In the genomic region with DNA sequence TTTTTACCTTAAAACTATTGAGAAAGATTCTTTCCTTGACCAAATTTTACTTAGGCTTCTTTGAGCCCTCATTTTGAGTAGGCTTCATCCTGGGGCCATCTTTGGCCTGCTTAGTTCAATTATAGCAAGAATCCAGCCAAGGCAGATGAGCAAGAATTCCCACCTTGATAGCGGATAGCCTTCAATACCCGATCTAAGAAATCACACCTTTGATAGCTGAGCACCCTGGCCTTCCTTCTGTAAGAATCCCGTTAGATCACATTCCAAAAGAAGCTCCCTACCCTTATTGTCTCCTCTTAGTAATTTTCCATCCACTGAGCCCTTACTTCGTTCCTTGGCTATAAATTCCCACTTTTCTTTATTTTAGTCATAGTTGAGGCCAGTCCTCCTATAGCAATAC, we compare ENCODE assay signal across 33 cellular contexts.
"Had no signal": no experiment of that assay in that cellular context is flagged by ENCODE, and none has a peak within 500 bp of the region (broad histone marks: within the 10 kb centered on the region; RNA-seq: fewer than 3 reads in every experiment).

No MANE protein-coding gene starts in this region.

- H3K27me3 ChIP-seq: body of pancreas, esophagus muscularis mucosa, gastroesophageal sphincter had no signal

- H3K9me3 Mint-ChIP-seq: activated CD4-positive, alpha-beta T cell treated with anti-CD3 and anti-CD28 coated beads, Interleukin-2, amount 10 ng/mL, durations not matched to agents 24 days and 14 days; activated naive CD4-positive, alpha-beta T cell treated with anti-CD3 and anti-CD28 coated beads, Interleukin-2, amount 50 U/mL, for 72 hours; effector memory CD8-positive, alpha-beta T cell had no signal

- H3K9me3 ChIP-seq: body of pancreas, esophagus muscularis mucosa, gastroesophageal sphincter had no signal

- H3K4me1 Mint-ChIP-seq: activated CD4-positive, alpha-beta T cell treated with anti-CD3 and anti-CD28 coated beads for 36 hours; activated CD4-positive, alpha-beta T cell treated with anti-CD3 and anti-CD28 coated beads, Interleukin-2, amount 10 ng/mL, durations not matched to agents 24 days and 14 days; activated CD8-positive, alpha-beta memory T cell treated with anti-CD3 and anti-CD28 coated beads, Interleukin-2, amount 10 ng/mL, durations not matched to agents 7 days and 5 days; activated naive CD4-positive, alpha-beta T cell treated with anti-CD3 and anti-CD28 coated beads, Interleukin-2, amount 10 ng/mL, durations not matched to agents 7 days and 5 days; T-helper 17 cell had no signal

- ATAC-seq: activated CD4-positive, alpha-beta T cell treated with anti-CD3 and anti-CD28 coated beads for 36 hours; activated CD8-positive, alpha-beta memory T cell treated with anti-CD3 and anti-CD28 coated beads, Interleukin-2, amount 10 ng/mL, durations not matched to agents 7 days and 5 days; activated CD8-positive, alpha-beta T cell treated with anti-CD3 and anti-CD28 coated beads, Interleukin-2, amount 10 ng/mL, durations not matched to agents 7 days and 5 days; activated naive CD4-positive, alpha-beta T cell treated with anti-CD3 and anti-CD28 coated beads, Interleukin-2, amount 50 U/mL, for 72 hours; activated T-cell treated with anti-CD3 and anti-CD28 coated beads, Interleukin-2, amount 50 U/mL, for 72 hours; body of pancreas; effector memory CD8-positive, alpha-beta T cell; gastroesophageal sphincter; T-helper 17 cell had no signal

- H3K36me3 Mint-ChIP-seq: activated CD4-positive, alpha-beta memory T cell treated with anti-CD3 and anti-CD28 coated beads for 36 hours; activated CD8-positive, alpha-beta memory T cell treated with anti-CD3 and anti-CD28 coated beads, Interleukin-2, amount 10 ng/mL, durations not matched to agents 7 days and 5 days; activated naive CD4-positive, alpha-beta T cell treated with anti-CD3 and anti-CD28 coated beads, Interleukin-2, amount 10 ng/mL, durations not matched to agents 7 days and 5 days; activated naive CD4-positive, alpha-beta T cell treated with anti-CD3 and anti-CD28 coated beads, Interleukin-2, amount 50 U/mL, for 72 hours had no signal

- DNase-seq: activated CD4-positive, alpha-beta memory T cell treated with anti-CD3 and anti-CD28 coated beads for 36 hours; activated CD4-positive, alpha-beta T cell treated with anti-CD3 and anti-CD28 coated beads for 36 hours; activated CD4-positive, alpha-beta T cell treated with anti-CD3 and anti-CD28 coated beads, Interleukin-2, amount 10 ng/mL, durations not matched to agents 24 days and 14 days; activated CD4-positive, CD25-positive, alpha-beta regulatory T cell; activated CD4-positive, CD25-positive, alpha-beta regulatory T cell treated with anti-CD3 and anti-CD28 coated beads, Interleukin-2, amount 50 U/mL, for 72 hours; activated CD8-positive, alpha-beta memory T cell treated with anti-CD3 and anti-CD28 coated beads, Interleukin-2, amount 10 ng/mL, durations not matched to agents 7 days and 5 days; activated CD8-positive, alpha-beta memory T cell treated with anti-CD3 and anti-CD28 coated beads, Interleukin-2, amount 50 U/mL, for 4 hours; activated CD8-positive, alpha-beta T cell treated with anti-CD3 and anti-CD28 coated beads, Interleukin-2, amount 10 ng/mL, durations not matched to agents 7 days and 5 days; activated gamma-delta T cell; activated naive CD4-positive, alpha-beta T cell; activated naive CD4-positive, alpha-beta T cell treated with anti-CD3 and anti-CD28 coated beads, Interleukin-2, amount 10 ng/mL, durations not matched to agents 7 days and 5 days; activated T-cell treated with anti-CD3 and anti-CD28 coated beads, Interleukin-2, amount 50 U/mL, for 1 hour; activated T-cell treated with anti-CD3 and anti-CD28 coated beads, Interleukin-2, amount 50 U/mL, for 72 hours; amniotic stem cell; aorta; body of pancreas; cortex of kidney; dermis blood vessel endothelial cell; effector CD4-positive, alpha-beta T cell; effector memory CD8-positive, alpha-beta T cell; erythroblast; foreskin melanocyte; head of caudate nucleus; SW 1271; T-helper 1 cell; T-helper 17 cell; T1000; WERI-Rb-1 had no signal

- FAIRE-seq: colon had no signal

- H3K27ac Mint-ChIP-seq: activated CD4-positive, alpha-beta memory T cell treated with anti-CD3 and anti-CD28 coated beads for 36 hours; activated CD4-positive, alpha-beta T cell treated with anti-CD3 and anti-CD28 coated beads for 36 hours; activated CD4-positive, alpha-beta T cell treated with anti-CD3 and anti-CD28 coated beads, Interleukin-2, amount 10 ng/mL, durations not matched to agents 24 days and 14 days; activated CD8-positive, alpha-beta memory T cell treated with anti-CD3 and anti-CD28 coated beads, Interleukin-2, amount 10 ng/mL, durations not matched to agents 7 days and 5 days; activated CD8-positive, alpha-beta T cell treated with anti-CD3 and anti-CD28 coated beads, Interleukin-2, amount 10 ng/mL, durations not matched to agents 7 days and 5 days; activated naive CD4-positive, alpha-beta T cell treated with anti-CD3 and anti-CD28 coated beads, Interleukin-2, amount 10 ng/mL, durations not matched to agents 7 days and 5 days; activated naive CD4-positive, alpha-beta T cell treated with anti-CD3 and anti-CD28 coated beads, Interleukin-2, amount 50 U/mL, for 72 hours; activated T-cell treated with anti-CD3 and anti-CD28 coated beads, Interleukin-2, amount 50 U/mL, for 72 hours; effector memory CD8-positive, alpha-beta T cell; T-helper 17 cell; T-helper 2 cell treated with Interferon-gamma antibody and Interleukin-4, amounts not matched to agents 5 μg/mL and 100 μg/mL, for 36 hours had no signal

- H3K4me1 ChIP-seq: body of pancreas, esophagus muscularis mucosa, gastroesophageal sphincter had no signal

- H3K36me3 ChIP-seq: esophagus muscularis mucosa, gastroesophageal sphincter, WERI-Rb-1 had no signal

- H3K27me3 Mint-ChIP-seq: activated CD4-positive, alpha-beta memory T cell treated with anti-CD3 and anti-CD28 coated beads for 36 hours; activated CD4-positive, alpha-beta T cell treated with anti-CD3 and anti-CD28 coated beads for 36 hours; activated CD4-positive, alpha-beta T cell treated with anti-CD3 and anti-CD28 coated beads, Interleukin-2, amount 10 ng/mL, durations not matched to agents 24 days and 14 days; activated CD8-positive, alpha-beta memory T cell treated with anti-CD3 and anti-CD28 coated beads, Interleukin-2, amount 10 ng/mL, durations not matched to agents 7 days and 5 days; activated naive CD4-positive, alpha-beta T cell treated with anti-CD3 and anti-CD28 coated beads, Interleukin-2, amount 10 ng/mL, durations not matched to agents 7 days and 5 days; effector memory CD8-positive, alpha-beta T cell; T-helper 17 cell had no signal

- H3K4me3 Mint-ChIP-seq: activated CD4-positive, alpha-beta memory T cell treated with anti-CD3 and anti-CD28 coated beads for 36 hours; activated CD4-positive, alpha-beta T cell treated with anti-CD3 and anti-CD28 coated beads for 36 hours; activated CD4-positive, alpha-beta T cell treated with anti-CD3 and anti-CD28 coated beads, Interleukin-2, amount 10 ng/mL, durations not matched to agents 24 days and 14 days; activated CD8-positive, alpha-beta memory T cell treated with anti-CD3 and anti-CD28 coated beads, Interleukin-2, amount 10 ng/mL, durations not matched to agents 7 days and 5 days; activated CD8-positive, alpha-beta T cell treated with anti-CD3 and anti-CD28 coated beads, Interleukin-2, amount 10 ng/mL, durations not matched to agents 7 days and 5 days; activated naive CD4-positive, alpha-beta T cell treated with anti-CD3 and anti-CD28 coated beads, Interleukin-2, amount 10 ng/mL, durations not matched to agents 7 days and 5 days; activated T-cell treated with anti-CD3 and anti-CD28 coated beads, Interleukin-2, amount 50 U/mL, for 72 hours; effector memory CD8-positive, alpha-beta T cell; T-helper 17 cell; T-helper 2 cell treated with Interferon-gamma antibody and Interleukin-4, amounts not matched to agents 5 μg/mL and 100 μg/mL, for 36 hours had no signal

- H3K27ac ChIP-seq: body of pancreas, esophagus muscularis mucosa, gastroesophageal sphincter, WERI-Rb-1 had no signal

- H3K4me3 ChIP-seq: body of pancreas, esophagus muscularis mucosa, gastroesophageal sphincter had no signal
